8 cellular contexts compared by ENCODE assay signal in the genomic region with DNA sequence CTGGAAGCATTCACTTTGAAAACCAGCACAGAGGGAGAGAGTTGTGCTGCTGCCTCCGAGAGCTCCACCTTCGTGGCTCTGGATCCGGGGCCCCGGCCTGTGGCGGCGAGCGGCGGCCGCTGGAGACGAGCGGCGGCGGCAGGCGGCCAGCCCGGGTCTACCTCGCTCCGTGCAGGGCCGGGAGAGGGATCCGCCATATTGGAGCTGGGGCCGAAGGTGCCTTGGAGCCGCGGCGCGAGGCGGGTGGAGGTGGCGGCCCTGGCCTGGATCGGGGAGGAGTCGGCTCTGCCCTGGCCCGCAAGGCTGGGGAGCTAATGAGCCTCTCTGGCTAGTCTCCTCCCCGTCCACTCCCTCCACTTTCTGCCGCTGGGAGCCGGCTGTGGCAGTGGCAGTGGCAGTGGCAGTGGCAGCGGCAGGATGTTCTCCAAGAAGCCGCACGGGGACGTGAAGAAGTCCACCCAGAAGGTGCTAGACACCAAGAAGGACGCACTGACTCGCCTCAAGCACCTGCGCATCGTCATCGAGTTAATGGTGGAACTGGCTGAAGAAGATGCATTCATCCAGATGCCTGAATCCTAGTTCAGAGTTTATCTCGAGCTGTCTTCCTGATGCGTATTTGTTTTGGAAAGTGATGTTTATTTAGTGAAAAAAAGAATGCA. TPM values are rescaled to one million over a fixed set of nuclear protein-coding genes. Genes with fewer than 3 reads are reported as not detected.
DNase-seq lines count a peak whose midpoint lies in the region; ATAC-seq and TF ChIP-seq lines count a peak whose summit lies in the region.
"Not testable (repeated sequence)": the region's sequence is repeated elsewhere in the genome, so short reads cannot be mapped to it uniquely, and the experiment has no call there.

No MANE protein-coding gene starts in this region.

- in situ Hi-C loops in ACHN (cut with HindIII; ENCODE audit: low pct_ligation_motif_present, low pct_unique_long_range_greater_than_20kb, low sequenced_read_pairs), result not testable (repeated sequence)

- TF ChIP-seq CTCF in colonic mucosa (IDR thresholded peaks at IDR 0.05), result not testable (repeated sequence)

- intact Hi-C loops in colonic mucosa (cut with DNase I), result not testable (repeated sequence)

- H3K27ac ChIP-seq in colonic mucosa, result peak overlapping the region; percentile 61
- peak overlapping the region in 10 of 21 experiments; percentile 60 to 84 (median 71) for H3K27ac ChIP-seq in skin epidermis

- CTCF ChIA-PET in activated CD8-positive, alpha-beta memory T cell treated with anti-CD3 and anti-CD28 coated beads, Interleukin-2, amount 10 ng/mL, durations not matched to agents 7 days and 5 days (lab: Charles Lee), result not testable (repeated sequence)

- DNase-seq in ACHN (peak; percentile 7), colonic mucosa (peak; percentile 22), left lobe of liver (ENCODE audit: low spot score) (peak; percentile 51)
- peak; percentile 7 for DNase-seq in NK-92 treated with Interleukin-12 subunit alpha and Interleukin-12 subunit beta, amount 100 ng/mL, for 24 hours (lab: John Stamatoyannopoulos, UW)
- peak; percentile 44 for DNase-seq in activated CD8-positive, alpha-beta memory T cell treated with anti-CD3 and anti-CD28 coated beads, Interleukin-2, amount 10 ng/mL, durations not matched to agents 7 days and 5 days

- H3K36me3 ChIP-seq in colonic mucosa, result not testable (repeated sequence)

- peak; percentile 66 for ATAC-seq in GM19025 (IDR thresholded peaks at IDR 0.05; ENCODE audit: low read depth, unreplicated experiment)
- peak; percentile 60 for ATAC-seq in HG03025 (IDR thresholded peaks at IDR 0.05; ENCODE audit: low FRiP score, unreplicated experiment)
- peak; percentile 90 for ATAC-seq in activated CD8-positive, alpha-beta memory T cell treated with anti-CD3 and anti-CD28 coated beads, Interleukin-2, amount 10 ng/mL, durations not matched to agents 7 days and 5 days
- ATAC-seq in left lobe of liver, result peak; percentile 78

- H3K27ac Mint-ChIP-seq in activated CD8-positive, alpha-beta memory T cell treated with anti-CD3 and anti-CD28 coated beads, Interleukin-2, amount 10 ng/mL, durations not matched to agents 7 days and 5 days, result not testable (repeated sequence)

- not testable (repeated sequence) for H3K9me3 Mint-ChIP-seq in activated CD8-positive, alpha-beta memory T cell treated with anti-CD3 and anti-CD28 coated beads, Interleukin-2, amount 10 ng/mL, durations not matched to agents 7 days and 5 days (ENCODE audit: low read depth)

- not testable (repeated sequence) for H3K9ac ChIP-seq in colonic mucosa (ENCODE audit: low read depth in 2 of 2, low read length in 2 of 2)

- H3K27me3 ChIP-seq in colonic mucosa, result not testable (repeated sequence)

- H3K4me1 Mint-ChIP-seq in activated CD8-positive, alpha-beta memory T cell treated with anti-CD3 and anti-CD28 coated beads, Interleukin-2, amount 10 ng/mL, durations not matched to agents 7 days and 5 days, result not testable (repeated sequence)

- not testable (repeated sequence) for H3K4me3 Mint-ChIP-seq in activated CD8-positive, alpha-beta memory T cell treated with anti-CD3 and anti-CD28 coated beads, Interleukin-2, amount 10 ng/mL, durations not matched to agents 7 days and 5 days

- not testable (repeated sequence) for H3K4me1 ChIP-seq in colonic mucosa

- not testable (repeated sequence) for H3K9me3 ChIP-seq in colonic mucosa

- H3K36me3 Mint-ChIP-seq in activated CD8-positive, alpha-beta memory T cell treated with anti-CD3 and anti-CD28 coated beads, Interleukin-2, amount 10 ng/mL, durations not matched to agents 7 days and 5 days, result not testable (repeated sequence)

- H3K27me3 Mint-ChIP-seq in activated CD8-positive, alpha-beta memory T cell treated with anti-CD3 and anti-CD28 coated beads, Interleukin-2, amount 10 ng/mL, durations not matched to agents 7 days and 5 days, result not testable (repeated sequence)

- H3K4me3 ChIP-seq in colonic mucosa (peak overlapping the region; percentile 24), skin epidermis (peak overlapping the region; percentile 21 to 44 (median 32))

RNA-seq across cellular contexts. Expression of gene FKTN, which starts 38.1 kb away (rescaled TPM):
- total RNA-seq in activated CD8-positive, alpha-beta memory T cell treated with anti-CD3 and anti-CD28 coated beads, Interleukin-2, amount 10 ng/mL, durations not matched to agents 7 days and 5 days, result 10 to 100 TPM; 11.8 to 16.4 TPM
- total RNA-seq in colonic mucosa (10 to 100 TPM; 12.3 to 18.8 TPM), left lobe of liver (5.1 TPM)
